16 cellular contexts compared by ENCODE assay signal in the genomic region with DNA sequence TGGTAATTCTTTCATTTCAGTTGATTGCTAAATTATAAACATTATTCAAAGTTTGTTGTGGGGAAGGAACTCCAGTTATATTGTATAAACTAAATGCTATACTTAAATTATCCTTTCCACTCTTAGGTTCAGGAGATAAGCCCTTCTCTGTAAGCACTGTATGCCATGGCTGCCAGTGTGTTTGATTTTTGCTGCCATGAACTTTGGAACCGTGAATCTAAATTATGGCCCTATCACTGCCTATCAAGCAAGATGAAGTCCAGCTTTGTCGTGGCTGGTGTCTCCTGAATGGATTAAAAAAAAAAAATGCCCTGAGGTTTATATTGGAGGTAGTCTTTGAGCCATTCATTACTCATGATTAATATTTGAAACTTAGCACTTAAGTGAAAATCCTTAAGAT. TPM values are rescaled to one million over a fixed set of nuclear protein-coding genes. Genes with fewer than 3 reads are reported as not detected.
A peak's percentile ranks its signal among the peaks of the same experiment; 100 is the strongest.
DNase-seq lines count a peak whose midpoint lies in the region; ATAC-seq, FAIRE-seq and TF ChIP-seq lines count a peak whose summit lies in the region.
"Had no signal": no experiment of that assay in that cellular context is flagged by ENCODE, and none has a peak within 500 bp of the region (broad histone marks: within the 10 kb centered on the region; RNA-seq: fewer than 3 reads in every experiment).

No MANE protein-coding gene starts in this region.

- H3K27ac ChIP-seq in VCaP (peak overlapping the region; percentile 63), small intestine (ENCODE audit: low read depth in 1 of 2, low read length in 1 of 2) (no peak overlapping the region)
- H3K27ac ChIP-seq in CD4-positive, alpha-beta T cell (ENCODE audit: low read depth, low read length): no peak overlapping the region
- H3K27ac ChIP-seq: RWPE1 had no signal

- TF ChIP-seq CTCF in VCaP (conservative IDR thresholded peaks at IDR 0.05) (no peak), mesothelial cell of epicardium (IDR thresholded peaks at IDR 0.05; ENCODE audit: unreplicated experiment) (no peak)
- TF ChIP-seq CTCF in CD4-positive, alpha-beta T cell (IDR thresholded peaks at IDR 0.05): no peak

- no peaks in the 10 kb centered on the region for H3K27me3 Mint-ChIP-seq in mesothelial cell of epicardium (ENCODE audit: low read depth)
- no peaks in the 10 kb centered on the region for H3K27me3 Mint-ChIP-seq in CD4-positive, alpha-beta T cell
- H3K27me3 Mint-ChIP-seq: B cell had no signal

- H3K9me3 ChIP-seq in small intestine (ENCODE audit: control insufficient read depth, low read depth): no peaks in the 10 kb centered on the region
- H3K9me3 ChIP-seq in CD4-positive, alpha-beta T cell (ENCODE audit: control insufficient read depth, low read length): no peaks in the 10 kb centered on the region

- peaks cover 12% of the 10 kb centered on the region for H3K36me3 Mint-ChIP-seq in mesothelial cell of epicardium
- H3K36me3 Mint-ChIP-seq in CD4-positive, alpha-beta T cell (ENCODE audit: low read depth): peaks cover 88% of the 10 kb centered on the region

- intact Hi-C loops in CD4-positive, alpha-beta T cell (cut with DNase I, micrococcal nuclease): no loop called here

- DNase-seq in H54 (ENCODE audit: insufficient read length, low spot score) (no peak), mesothelial cell of epicardium (ENCODE audit: low spot score in 2 of 2, unreplicated experiment in 2 of 2) (no peak), small intestine (peak; percentile 87), putamen (ENCODE audit: low spot score) (no peak)
- no peak for DNase-seq in CD4-positive, alpha-beta T cell
- DNase-seq: HFFc6, NCI-H1048, NCI-H146, NCI-H2081 treated with DMSO at 0.1 percent for 48 hours, NCI-H524 treated with DMSO at 0.1 percent for 48 hours had no signal

- H3K4me3 ChIP-seq in small intestine (ENCODE audit: low read depth in 1 of 2, low read length in 2 of 2): no peak overlapping the region
- H3K4me3 ChIP-seq: K562 had no signal

- no peak for TF ChIP-seq POLR2A in H54 (IDR thresholded peaks at IDR 0.05; ENCODE audit: low read depth, low read length)

- WGBS in small intestine, 3 donors: 16 to 53% (median 21%) methylated on average over 2 of the region's 2 CpGs

- H3K9me3 Mint-ChIP-seq in mesothelial cell of epicardium: no peaks in the 10 kb centered on the region
- no peaks in the 10 kb centered on the region for H3K9me3 Mint-ChIP-seq in CD4-positive, alpha-beta T cell
- H3K9me3 Mint-ChIP-seq: HFFc6 had no signal

- H3K36me3 ChIP-seq in small intestine (ENCODE audit: control insufficient read depth in 2 of 2, insufficient read depth in 2 of 2, low read length in 2 of 2): peaks cover 2 to 12% of the 10 kb centered on the region in 2 donors

- peak overlapping the region; percentile 61 for H3K27ac Mint-ChIP-seq in mesothelial cell of epicardium
- H3K27ac Mint-ChIP-seq in CD4-positive, alpha-beta T cell: no peak overlapping the region
- H3K27ac Mint-ChIP-seq: B cell, HFFc6 had no signal

- ATAC-seq in GM21723 (IDR thresholded peaks at IDR 0.05; ENCODE audit: unreplicated experiment): no peak
- ATAC-seq in CD4-positive, alpha-beta T cell (ENCODE audit: poor library complexity): no peak
- ATAC-seq: K562 had no signal

- no peaks in the 10 kb centered on the region for H3K27me3 ChIP-seq in small intestine (ENCODE audit: control insufficient read depth in 2 of 2, insufficient read depth in 2 of 2, low read length in 2 of 2)
- no peaks in the 10 kb centered on the region for H3K27me3 ChIP-seq in CD4-positive, alpha-beta T cell (ENCODE audit: control insufficient read depth, insufficient read depth, low read length)

- H3K4me1 Mint-ChIP-seq in mesothelial cell of epicardium: peaks cover 34% of the 10 kb centered on the region
- H3K4me1 Mint-ChIP-seq in CD4-positive, alpha-beta T cell (ENCODE audit: low read depth): peaks cover 15% of the 10 kb centered on the region
- H3K4me1 Mint-ChIP-seq: B cell had no signal

- CTCF ChIA-PET in CD4-positive, alpha-beta T cell (lab: Charles Lee): interaction anchor here (0.8 to 1.2 kb wide), 2 partner anchors 15 to 35 kb away, joined by 3 read pairs; no protein-coding TSS in a partner anchor

- FAIRE-seq in H54 (lab: Jason Lieb, UNC) (peak; percentile 6), small intestine (lab: Jason Lieb, UNC) (no peak)
- FAIRE-seq: H1, K562 had no signal

- POLR2A ChIA-PET in CD4-positive, alpha-beta T cell (lab: Charles Lee): no interaction called here

- no peak overlapping the region for H3K4me3 Mint-ChIP-seq in mesothelial cell of epicardium
- no peak overlapping the region for H3K4me3 Mint-ChIP-seq in CD4-positive, alpha-beta T cell
- H3K4me3 Mint-ChIP-seq: B cell, HFFc6 had no signal

- H3K4me1 ChIP-seq in small intestine (ENCODE audit: control insufficient read depth in 2 of 2, insufficient read depth in 1 of 2, low read depth in 1 of 2, low read length in 1 of 2): no peaks in the 10 kb centered on the region

RNA-seq across cellular contexts. Expression of a gene that starts 44.7 kb away (rescaled TPM):
- 25.6 to 26.0 TPM (median 25.7 TPM) in 3 replicates for total RNA-seq in mesothelial cell of epicardium
- 1 to 10 TPM; 8.6 to 9.9 (median 9.6) TPM for polyA plus RNA-seq in small intestine
- 10 to 100 TPM; 18.9 to 19.9 TPM for total RNA-seq in CD4-positive, alpha-beta T cell
